16 cellular contexts compared by ENCODE assay signal in the genomic region with DNA sequence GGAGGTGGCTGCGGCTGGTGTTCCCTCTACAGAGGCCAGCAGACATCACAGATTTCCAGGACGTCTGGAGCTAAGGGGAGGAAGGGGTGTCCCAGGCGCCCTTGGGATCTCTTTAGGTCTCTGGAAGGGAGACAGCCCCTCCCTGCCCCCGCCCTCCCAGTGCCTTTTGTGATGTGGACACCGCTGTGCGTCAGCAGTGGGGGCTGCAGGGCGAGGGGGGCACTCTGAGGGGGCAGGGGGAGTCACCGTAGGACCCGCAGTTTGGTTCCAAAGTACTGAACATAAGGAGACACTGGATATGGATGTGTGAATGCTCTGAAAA. TPM values are rescaled to one million over a fixed set of nuclear protein-coding genes. Genes with fewer than 3 reads are reported as not detected.
DNase-seq lines count a peak whose midpoint lies in the region; ATAC-seq, FAIRE-seq and TF ChIP-seq lines count a peak whose summit lies in the region.
"Had no signal": no experiment of that assay in that cellular context is flagged by ENCODE, and none has a peak within 500 bp of the region (broad histone marks: within the 10 kb centered on the region; RNA-seq: fewer than 3 reads in every experiment).

No MANE protein-coding gene starts in this region.

- H3K27ac ChIP-seq in left lung (no peak overlapping the region), coronary artery (no peak overlapping the region)
- H3K27ac ChIP-seq: C4-2B had no signal

- no peak for FAIRE-seq in H54 (lab: Jason Lieb, UNC)

- H3K9me3 ChIP-seq in BE2C: no peaks in the 10 kb centered on the region
- H3K9me3 ChIP-seq in T-helper 17 cell (ENCODE audit: control insufficient read depth, low read length, poor library complexity, severe bottlenecking): no peaks in the 10 kb centered on the region
- no peaks in the 10 kb centered on the region for H3K9me3 ChIP-seq in left lung

- H3K4me1 ChIP-seq in BE2C (peaks cover 15% of the 10 kb centered on the region), left lung (no peaks in the 10 kb centered on the region)

- no peaks in the 10 kb centered on the region for H3K36me3 ChIP-seq in BE2C
- H3K36me3 ChIP-seq in left lung: peaks cover 0 to 3% of the 10 kb centered on the region in 2 donors

- ATAC-seq in T-helper 17 cell (no peak), left lung (no peak), omental fat pad (ENCODE audit: low FRiP score) (no peak)
- ATAC-seq: PC-3 had no signal

- no peaks in the 10 kb centered on the region for H3K36me3 Mint-ChIP-seq in T-helper 17 cell (ENCODE audit: low read depth)

- intact Hi-C loops in left lung (cut with DNase I): no loop called here

- peaks cover 21% of the 10 kb centered on the region for H3K4me1 Mint-ChIP-seq in T-helper 17 cell

- DNase-seq in BE2C (peak; percentile 4), T-helper 17 cell (peak in 1 of 3 donors; percentile 2), left lung (peak; percentile 26 to 43), omental fat pad (ENCODE audit: low spot score) (peak; percentile 13), epidermal melanocyte (ENCODE audit: insufficient read length, low spot score) (no peak), H54 (ENCODE audit: insufficient read length, low spot score) (no peak), coronary artery (ENCODE audit: low spot score) (no peak)
- DNase-seq in activated CD4-positive, CD25-positive, alpha-beta regulatory T cell treated with anti-CD3 and anti-CD28 coated beads, Interleukin-2, amount 50 U/mL, for 72 hours: no peak
- DNase-seq: GF-D8, GOT3, KG1, NCI-H1048, NCI-H446, PC-3, Right ventricle myocardium superior had no signal

- no peaks in the 10 kb centered on the region for H3K27me3 Mint-ChIP-seq in T-helper 17 cell

- H3K4me3 ChIP-seq in BE2C (ENCODE audit: low read depth, low read length) (no peak overlapping the region), left lung (no peak overlapping the region), coronary artery (no peak overlapping the region)

- TF ChIP-seq CTCF in BE2C (IDR thresholded peaks at IDR 0.05; ENCODE audit: low read depth, low read length) (no peak), left lung (IDR thresholded peaks at IDR 0.05) (no peak), omental fat pad (IDR thresholded peaks at IDR 0.05) (no peak), coronary artery (IDR thresholded peaks at IDR 0.05) (no peak)

- H3K27me3 ChIP-seq in BE2C (0 out of 2 replicates have a peak, but pooled peaks cover 2% of the 10 kb centered on the region), left lung (no peaks in the 10 kb centered on the region)

- H3K27ac Mint-ChIP-seq in T-helper 17 cell: peak overlapping the region; percentile 11

- H3K4me3 Mint-ChIP-seq in T-helper 17 cell: no peak overlapping the region

- no peak for TF ChIP-seq POLR2A in H54 (IDR thresholded peaks at IDR 0.05; ENCODE audit: low read depth, low read length)

RNA-seq across cellular contexts. Expression of gene MXD4, which starts 25.6 kb away (rescaled TPM):
- 37.7 TPM for polyA plus RNA-seq in BE2C (2012; ENCODE audit: insufficient read depth, insufficient read length, low read depth)
- total RNA-seq in T-helper 17 cell (100 to 1,000 TPM in 1 of 2 donors, 10 to 100 TPM in 1; 81.4 to 100 TPM), left lung (10 to 100 TPM; 52.4 to 84.6 TPM), omental fat pad (100 to 1,000 TPM in 1 of 4 donors, 10 to 100 TPM in 3; 33.7 to 118 (median 59.5) TPM)

RNA-seq across cellular contexts. Expression of gene HAUS3, which starts 45.6 kb away (rescaled TPM):
- polyA plus RNA-seq in BE2C (2012; ENCODE audit: insufficient read depth, insufficient read length, low read depth): 9.0 TPM
- 10 to 100 TPM; 78.5 to 94.5 TPM for total RNA-seq in T-helper 17 cell
- total RNA-seq in left lung: 10 to 100 TPM in 1 of 2 donors, 1 to 10 TPM in 1; 9.7 to 13.3 TPM
- 10 to 100 TPM in 3 of 4 donors, 1 to 10 TPM in 1; 9.5 to 27.6 (median 10.8) TPM for total RNA-seq in omental fat pad

RNA-seq across cellular contexts. Expression of gene POLN, which starts 45.6 kb away (rescaled TPM):
- polyA plus RNA-seq in BE2C (2012; ENCODE audit: insufficient read depth, insufficient read length, low read depth): 0.93 TPM
- 1 to 10 TPM; 2.8 to 3.9 TPM for total RNA-seq in T-helper 17 cell
- total RNA-seq in left lung: 1 to 10 TPM; 3.3 to 3.6 TPM
- 1 to 10 TPM; 4.7 to 7.3 (median 5.1) TPM for total RNA-seq in omental fat pad

Comparison
In these comparisons a context has a peak if more than half of its experiments do, and no peak if none do; other contexts are left out.
1. DNase-seq: peak in BE2C (single experiment), left lung (2 of 2) and omental fat pad (single experiment); none in epidermal melanocyte (single experiment), H54 (single experiment), activated CD4-positive, CD25-positive, alpha-beta regulatory T cell treated with anti-CD3 and anti-CD28 coated beads, Interleukin-2, amount 50 U/mL, for 72 hours (single experiment) and coronary artery (single experiment).